Comparison of ENCODE assay signal across 2 cellular contexts in the genomic region with DNA sequence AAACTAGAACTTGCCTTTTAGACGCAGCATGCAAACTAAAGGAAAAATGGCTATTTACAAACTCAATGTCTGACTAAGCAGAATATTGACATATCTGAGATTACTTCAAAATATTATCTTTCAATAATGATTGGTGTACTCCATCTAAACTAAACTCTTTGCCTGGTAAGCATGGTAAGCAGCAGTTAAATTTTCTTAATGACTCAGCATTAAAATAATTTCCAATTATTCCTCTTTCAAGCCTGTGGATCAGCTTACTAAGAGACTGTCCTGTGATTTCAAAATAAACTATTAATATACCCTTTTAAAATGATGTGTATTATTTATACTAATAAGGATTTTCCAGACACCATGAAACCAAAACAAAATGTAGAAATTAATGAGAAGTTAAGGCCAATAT.
TF ChIP-seq lines count a peak whose summit lies in the region.

No MANE protein-coding gene starts in this region.

TF ChIP-seq in HepG2, 621 proteins besides CTCF, POLR2A, EP300 and RAD21:
- TF ChIP-seq, protein P1, sequence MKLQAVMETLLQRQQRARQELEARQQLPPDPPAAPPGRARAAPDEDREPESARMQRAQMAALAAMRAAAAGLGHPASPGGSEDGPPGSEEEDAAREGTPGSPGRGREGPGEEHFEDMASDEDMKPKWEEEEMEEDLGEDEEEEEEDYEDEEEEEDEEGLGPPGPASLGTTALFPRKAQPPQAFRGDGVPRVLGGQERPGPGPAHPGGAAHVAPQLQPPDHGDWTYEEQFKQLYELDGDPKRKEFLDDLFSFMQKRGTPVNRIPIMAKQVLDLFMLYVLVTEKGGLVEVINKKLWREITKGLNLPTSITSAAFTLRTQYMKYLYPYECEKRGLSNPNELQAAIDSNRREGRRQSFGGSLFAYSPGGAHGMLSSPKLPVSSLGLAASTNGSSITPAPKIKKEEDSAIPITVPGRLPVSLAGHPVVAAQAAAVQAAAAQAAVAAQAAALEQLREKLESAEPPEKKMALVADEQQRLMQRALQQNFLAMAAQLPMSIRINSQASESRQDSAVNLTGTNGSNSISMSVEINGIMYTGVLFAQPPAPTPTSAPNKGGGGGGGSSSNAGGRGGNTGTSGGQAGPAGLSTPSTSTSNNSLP (IDR thresholded peaks at IDR 0.05; ENCODE audit: low read depth, low read length), result no peak
- TF ChIP-seq NFE2L2 (IDR thresholded peaks at IDR 0.05; ENCODE audit: low read length), result peak; percentile 84
- peak; percentile 89 for TF ChIP-seq MAFF (IDR thresholded peaks at IDR 0.05; ENCODE audit: low read depth, low read length)
- TF ChIP-seq, protein P2, sequence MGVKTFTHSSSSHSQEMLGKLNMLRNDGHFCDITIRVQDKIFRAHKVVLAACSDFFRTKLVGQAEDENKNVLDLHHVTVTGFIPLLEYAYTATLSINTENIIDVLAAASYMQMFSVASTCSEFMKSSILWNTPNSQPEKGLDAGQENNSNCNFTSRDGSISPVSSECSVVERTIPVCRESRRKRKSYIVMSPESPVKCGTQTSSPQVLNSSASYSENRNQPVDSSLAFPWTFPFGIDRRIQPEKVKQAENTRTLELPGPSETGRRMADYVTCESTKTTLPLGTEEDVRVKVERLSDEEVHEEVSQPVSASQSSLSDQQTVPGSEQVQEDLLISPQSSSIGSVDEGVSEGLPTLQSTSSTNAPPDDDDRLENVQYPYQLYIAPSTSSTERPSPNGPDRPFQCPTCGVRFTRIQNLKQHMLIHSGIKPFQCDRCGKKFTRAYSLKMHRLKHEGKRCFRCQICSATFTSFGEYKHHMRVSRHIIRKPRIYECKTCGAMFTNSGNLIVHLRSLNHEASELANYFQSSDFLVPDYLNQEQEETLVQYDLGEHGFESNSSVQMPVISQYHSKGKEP (CRISPR knock-in tag; IDR thresholded peaks at IDR 0.05), result no peak
- no peak for TF ChIP-seq KLF13 (CRISPR knock-in tag; IDR thresholded peaks at IDR 0.05)
- TF ChIP-seq, protein P3, sequence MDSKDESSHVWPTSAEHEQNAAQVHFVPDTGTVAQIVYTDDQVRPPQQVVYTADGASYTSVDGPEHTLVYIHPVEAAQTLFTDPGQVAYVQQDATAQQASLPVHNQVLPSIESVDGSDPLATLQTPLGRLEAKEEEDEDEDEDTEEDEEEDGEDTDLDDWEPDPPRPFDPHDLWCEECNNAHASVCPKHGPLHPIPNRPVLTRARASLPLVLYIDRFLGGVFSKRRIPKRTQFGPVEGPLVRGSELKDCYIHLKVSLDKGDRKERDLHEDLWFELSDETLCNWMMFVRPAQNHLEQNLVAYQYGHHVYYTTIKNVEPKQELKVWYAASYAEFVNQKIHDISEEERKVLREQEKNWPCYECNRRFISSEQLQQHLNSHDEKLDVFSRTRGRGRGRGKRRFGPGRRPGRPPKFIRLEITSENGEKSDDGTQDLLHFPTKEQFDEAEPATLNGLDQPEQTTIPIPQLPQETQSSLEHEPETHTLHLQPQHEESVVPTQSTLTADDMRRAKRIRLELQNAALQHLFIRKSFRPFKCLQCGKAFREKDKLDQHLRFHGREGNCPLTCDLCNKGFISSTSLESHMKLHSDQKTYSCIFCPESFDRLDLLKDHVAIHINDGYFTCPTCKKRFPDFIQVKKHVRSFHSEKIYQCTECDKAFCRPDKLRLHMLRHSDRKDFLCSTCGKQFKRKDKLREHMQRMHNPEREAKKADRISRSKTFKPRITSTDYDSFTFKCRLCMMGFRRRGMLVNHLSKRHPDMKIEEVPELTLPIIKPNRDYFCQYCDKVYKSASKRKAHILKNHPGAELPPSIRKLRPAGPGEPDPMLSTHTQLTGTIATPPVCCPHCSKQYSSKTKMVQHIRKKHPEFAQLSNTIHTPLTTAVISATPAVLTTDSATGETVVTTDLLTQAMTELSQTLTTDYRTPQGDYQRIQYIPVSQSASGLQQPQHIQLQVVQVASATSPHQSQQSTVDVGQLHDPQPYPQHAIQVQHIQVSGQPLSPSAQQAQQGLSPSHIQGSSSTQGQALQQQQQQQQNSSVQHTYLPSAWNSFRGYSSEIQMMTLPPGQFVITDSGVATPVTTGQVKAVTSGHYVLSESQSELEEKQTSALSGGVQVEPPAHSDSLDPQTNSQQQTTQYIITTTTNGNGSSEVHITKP (CRISPR knock-in tag; IDR thresholded peaks at IDR 0.05; ENCODE audit: low read depth), result no peak
- TF ChIP-seq ARID2 (CRISPR knock-in tag; IDR thresholded peaks at IDR 0.05; ENCODE audit: borderline replicate concordance), result no peak
- peak; percentile 89 to 94 for TF ChIP-seq MAFK (conservative IDR thresholded peaks at IDR 0.05 in 1 of 2, IDR thresholded peaks at IDR 0.05 in 1 of 2; ENCODE audit: low read length in 2 of 2)
- TF ChIP-seq ZNF777 (CRISPR knock-in tag; IDR thresholded peaks at IDR 0.05), result no peak
- TF ChIP-seq KLF9 (CRISPR knock-in tag; IDR thresholded peaks at IDR 0.05; ENCODE audit: low read depth), result no peak
TF ChIP-seq in HepG2: peak in this region for 3.

TF ChIP-seq in IMR-90, 13 proteins besides CTCF, POLR2A, EP300 and RAD21 (continued from another document):
- TF ChIP-seq, protein P4, sequence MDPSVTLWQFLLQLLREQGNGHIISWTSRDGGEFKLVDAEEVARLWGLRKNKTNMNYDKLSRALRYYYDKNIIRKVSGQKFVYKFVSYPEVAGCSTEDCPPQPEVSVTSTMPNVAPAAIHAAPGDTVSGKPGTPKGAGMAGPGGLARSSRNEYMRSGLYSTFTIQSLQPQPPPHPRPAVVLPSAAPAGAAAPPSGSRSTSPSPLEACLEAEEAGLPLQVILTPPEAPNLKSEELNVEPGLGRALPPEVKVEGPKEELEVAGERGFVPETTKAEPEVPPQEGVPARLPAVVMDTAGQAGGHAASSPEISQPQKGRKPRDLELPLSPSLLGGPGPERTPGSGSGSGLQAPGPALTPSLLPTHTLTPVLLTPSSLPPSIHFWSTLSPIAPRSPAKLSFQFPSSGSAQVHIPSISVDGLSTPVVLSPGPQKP (IDR thresholded peaks at IDR 0.05; ENCODE audit: borderline replicate concordance, low read depth, low read length), result no peak
- TF ChIP-seq RFX5 (IDR thresholded peaks at IDR 0.05; ENCODE audit: low read depth, low read length) (no peak), MAFK (IDR thresholded peaks at IDR 0.05; ENCODE audit: low read depth, low read length) (peak; percentile 89), RCOR1 (IDR thresholded peaks at IDR 0.05; ENCODE audit: insufficient replicate concordance, low read length) (no peak), CHD1 (IDR thresholded peaks at IDR 0.05; ENCODE audit: low read depth, low read length) (no peak), FOS (IDR thresholded peaks at IDR 0.05; ENCODE audit: low read depth, low read length) (no peak), NFE2L2 (IDR thresholded peaks at IDR 0.05; ENCODE audit: low read depth, low read length) (peak; percentile 83), CEBPB (IDR thresholded peaks at IDR 0.05; ENCODE audit: low read depth, low read length) (no peak), MXI1 (IDR thresholded peaks at IDR 0.05; ENCODE audit: borderline replicate concordance, low read depth, low read length) (no peak), MAZ (IDR thresholded peaks at IDR 0.05; ENCODE audit: borderline replicate concordance, low read depth, low read length) (no peak)
